In the genomic region with DNA sequence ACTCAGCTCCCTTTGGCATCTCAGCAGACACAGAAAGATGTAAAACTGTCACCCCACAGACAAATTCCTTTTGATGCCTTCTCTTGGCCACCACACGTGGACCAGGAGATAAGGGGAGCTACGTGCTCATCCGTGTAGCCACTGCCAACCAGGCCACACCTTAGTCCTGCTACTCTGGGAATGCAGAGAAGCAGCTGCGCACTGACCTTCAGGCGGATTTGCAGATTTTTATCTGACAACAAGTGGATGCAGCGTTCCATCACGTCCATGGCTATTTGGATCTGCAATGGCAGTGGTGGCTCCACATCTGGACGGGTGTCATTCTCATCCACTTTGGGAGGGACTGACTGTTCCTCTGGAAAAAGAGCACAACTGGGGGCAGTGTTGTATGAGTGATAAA, we compare ENCODE assay signal across 13 cellular contexts.
"Had no signal": no experiment of that assay in that cellular context is flagged by ENCODE, and none has a peak within 500 bp of the region (broad histone marks: within the 10 kb centered on the region; RNA-seq: fewer than 3 reads in every experiment).

No MANE protein-coding gene starts in this region.

- H3K27ac ChIP-seq: ascending aorta, gastroesophageal sphincter, left lung, sigmoid colon, upper lobe of right lung had no signal

- H3K27me3 Mint-ChIP-seq: activated CD8-positive, alpha-beta T cell treated with anti-CD3 and anti-CD28 coated beads for 36 hours; activated naive CD8-positive, alpha-beta T cell had no signal

- H3K9me3 ChIP-seq: ascending aorta, gastroesophageal sphincter, left lung, sigmoid colon, upper lobe of right lung had no signal

- H3K4me1 ChIP-seq: ascending aorta, gastroesophageal sphincter, left lung, sigmoid colon, upper lobe of right lung had no signal

- H3K4me3 ChIP-seq: ascending aorta, gastroesophageal sphincter, left lung, sigmoid colon, upper lobe of right lung had no signal

- DNase-seq: activated effector memory CD4-positive, alpha-beta T cell treated with Interleukin-2 at 50 U/mL for 16 hours; effector CD8-positive, alpha-beta T cell; left lung; mesendoderm; sigmoid colon; stimulated activated CD4-positive, alpha-beta T cell treated with anti-CD3 and anti-CD28 coated beads, Interleukin-2, amount 100 ng/mL, for 48 hours; stimulated activated CD8-positive, alpha-beta memory T cell treated with anti-CD3 and anti-CD28 coated beads, Interleukin-4, amount 100 ng/mL, for 48 hours; stimulated activated naive CD8-positive, alpha-beta T cell treated with anti-CD3 and anti-CD28 coated beads, Interleukin-15, Interleukin-2, amounts not matched to agents 100 U/mL and 50 U/mL, for 24 hours; upper lobe of right lung had no signal

- ATAC-seq: activated CD8-positive, alpha-beta T cell treated with anti-CD3 and anti-CD28 coated beads for 36 hours; gastroesophageal sphincter; left lung; stimulated activated naive CD8-positive, alpha-beta T cell treated with anti-CD3 and anti-CD28 coated beads, Interleukin-15, Interleukin-2, amounts not matched to agents 100 U/mL and 50 U/mL, for 24 hours; upper lobe of right lung had no signal

- H3K9me3 Mint-ChIP-seq: activated CD8-positive, alpha-beta T cell treated with anti-CD3 and anti-CD28 coated beads for 36 hours had no signal

- H3K4me3 Mint-ChIP-seq: activated CD8-positive, alpha-beta T cell treated with anti-CD3 and anti-CD28 coated beads for 36 hours; activated naive CD8-positive, alpha-beta T cell had no signal

- H3K27ac Mint-ChIP-seq: activated CD8-positive, alpha-beta T cell treated with anti-CD3 and anti-CD28 coated beads for 36 hours; activated naive CD8-positive, alpha-beta T cell had no signal

- H3K27me3 ChIP-seq: ascending aorta, gastroesophageal sphincter, left lung, sigmoid colon, upper lobe of right lung had no signal
